ENCODE assay signal across 11 cellular contexts in the genomic region with DNA sequence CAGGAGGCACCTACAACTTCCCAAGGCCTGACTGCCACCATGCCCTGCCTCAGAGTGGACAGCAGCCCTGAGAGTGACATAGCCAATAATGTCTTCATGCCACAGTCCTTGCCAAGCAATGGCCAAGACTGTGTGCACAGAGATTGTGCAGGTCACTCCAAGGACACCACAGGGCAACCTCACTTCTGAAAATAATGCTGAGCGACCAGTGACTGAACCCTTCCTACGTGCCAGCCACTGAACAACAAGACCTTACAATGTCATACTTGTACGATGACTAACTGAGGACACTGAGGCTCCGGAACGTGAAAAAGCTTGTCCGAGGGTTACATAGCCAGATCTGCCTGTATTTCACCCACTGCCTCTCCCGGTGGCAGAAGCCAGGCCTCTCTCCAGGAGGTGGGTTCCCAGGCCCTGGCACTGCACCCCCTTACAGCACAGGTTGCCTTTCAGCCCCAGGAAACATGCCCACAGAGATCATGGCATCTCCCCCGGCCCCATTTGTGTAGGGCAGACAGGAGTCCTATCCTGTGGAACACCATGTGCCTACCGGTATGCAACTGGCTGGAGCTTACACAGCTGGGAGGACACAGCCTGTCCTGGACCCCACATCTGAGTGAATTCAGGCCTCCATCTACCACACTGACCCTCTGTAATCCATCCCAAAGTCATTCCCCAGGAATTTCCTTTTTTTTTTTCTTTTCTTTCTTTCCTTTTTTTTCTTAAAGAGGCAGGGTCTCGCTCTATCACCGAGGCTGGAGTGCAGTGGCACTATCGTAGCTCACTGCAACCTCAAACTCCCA.
DNase-seq lines count a peak whose midpoint lies in the region; ATAC-seq and TF ChIP-seq lines count a peak whose summit lies in the region.
"Had no signal": no experiment of that assay in that cellular context is flagged by ENCODE, and none has a peak within 500 bp of the region (broad histone marks: within the 10 kb centered on the region; RNA-seq: fewer than 3 reads in every experiment).

No MANE protein-coding gene starts in this region.

- peak; percentile 71 for DNase-seq in HFFc6
- peak; percentile 50 to 89 (median 81) for DNase-seq in adrenal gland
- DNase-seq in left ventricle myocardium inferior: no peak
- no peak for DNase-seq in thoracic aorta (ENCODE audit: low spot score)
- DNase-seq in H4 (ENCODE audit: low spot score): no peak
- DNase-seq: activated CD4-positive, alpha-beta T cell treated with anti-CD3 and anti-CD28 coated beads, Interleukin-2, amount 50 U/mL, for 48 hours; colonic mucosa; NCI-H1105 treated with DMSO at 0.1 percent for 48 hours; retina had no signal

- H3K27ac Mint-ChIP-seq in HFFc6: peak overlapping the region; percentile 87

- H3K4me3 ChIP-seq in adrenal gland (no peak overlapping the region), left ventricle myocardium inferior (no peak overlapping the region), thoracic aorta (peak overlapping the region; percentile 18)
- H3K4me3 ChIP-seq: colonic mucosa had no signal

- peaks cover 70% of the 10 kb centered on the region for H3K4me1 Mint-ChIP-seq in HFFc6 (ENCODE audit: low read depth)

- 68 to 82% (median 75%) methylated on average over 11 to 12 of the region's 12 CpGs for WGBS in adrenal gland, 4 donors

- no peaks in the 10 kb centered on the region for H3K36me3 ChIP-seq in adrenal gland (replicated peaks in 1 of 2)
- no peaks in the 10 kb centered on the region for H3K36me3 ChIP-seq in left ventricle myocardium inferior
- no peaks in the 10 kb centered on the region for H3K36me3 ChIP-seq in thoracic aorta
- H3K36me3 ChIP-seq: colonic mucosa had no signal

- TF ChIP-seq POLR2A in adrenal gland (IDR thresholded peaks at IDR 0.05): peak in 1 of 2 donors; percentile 47

- intact Hi-C loops in adrenal gland (cut with DNase I) (loop anchor here (10.0 kb wide), 2 partner anchors 135 to 145 kb away; no protein-coding TSS in a partner anchor), left ventricle myocardium inferior (cut with micrococcal nuclease) (loop anchor here (10.0 kb wide), 1 partner anchor 75 kb away; no protein-coding TSS in a partner anchor)

- H3K27me3 Mint-ChIP-seq in HFFc6 (ENCODE audit: insufficient read depth): no peaks in the 10 kb centered on the region; the same call in 1 of the 2 replicates

- TF ChIP-seq CTCF in HFFc6 (IDR thresholded peaks at IDR 0.05): no peak
- TF ChIP-seq CTCF in adrenal gland (IDR thresholded peaks at IDR 0.05): no peak
- TF ChIP-seq CTCF in left ventricle myocardium inferior (IDR thresholded peaks at IDR 0.05; ENCODE audit: borderline replicate concordance): no peak
- TF ChIP-seq CTCF in thoracic aorta (IDR thresholded peaks at IDR 0.05): no peak

- ATAC-seq in thoracic aorta (ENCODE audit: insufficient number of reproducible peaks, low FRiP score, low read depth) (peak; percentile 63), GM18858 (IDR thresholded peaks at IDR 0.05; ENCODE audit: unreplicated experiment) (no peak), HG03521 (IDR thresholded peaks at IDR 0.05; ENCODE audit: unreplicated experiment) (no peak)

- H3K9me3 ChIP-seq in adrenal gland (replicated peaks in 1 of 3): no peaks in the 10 kb centered on the region
- no peaks in the 10 kb centered on the region for H3K9me3 ChIP-seq in left ventricle myocardium inferior (replicated peaks)
- no peaks in the 10 kb centered on the region for H3K9me3 ChIP-seq in thoracic aorta
- H3K9me3 ChIP-seq: colonic mucosa had no signal

- H3K4me1 ChIP-seq in adrenal gland (replicated peaks in 1 of 2) (peaks cover 8 to 51% of the 10 kb centered on the region in 2 donors), left ventricle myocardium inferior (peaks cover 58% of the 10 kb centered on the region), thoracic aorta (ENCODE audit: control insufficient read depth in 1 of 2, low read depth in 2 of 2) (peaks cover 38 to 86% of the 10 kb centered on the region in 2 donors)
- H3K4me1 ChIP-seq: colonic mucosa had no signal

- H3K27me3 ChIP-seq in adrenal gland (no peaks in the 10 kb centered on the region), left ventricle myocardium inferior (ENCODE audit: low read depth) (no peaks in the 10 kb centered on the region), thoracic aorta (replicated peaks; ENCODE audit: insufficient read depth) (no peaks in the 10 kb centered on the region)
- H3K27me3 ChIP-seq: colonic mucosa had no signal

- peaks cover 4% of the 10 kb centered on the region; the same call in 1 of the 2 replicates for H3K36me3 Mint-ChIP-seq in HFFc6 (ENCODE audit: low read depth)

- no peaks in the 10 kb centered on the region for H3K9me3 Mint-ChIP-seq in HFFc6

- peak overlapping the region; percentile 46 for H3K4me3 Mint-ChIP-seq in HFFc6

- H3K27ac ChIP-seq in adrenal gland (peak overlapping the region in 4 of 5 donors; percentile 47 to 91 (median 68)), left ventricle myocardium inferior (replicated peaks) (peak overlapping the region; percentile 95), thoracic aorta (peak overlapping the region; percentile 81 to 82)

Comparison
In these comparisons a context has a peak if more than half of its experiments do, and no peak if none do; other contexts are left out.
1. DNase-seq: peak in HFFc6 (single experiment) and adrenal gland (7 of 7); none in left ventricle myocardium inferior (single experiment), thoracic aorta (single experiment) and H4 (single experiment).
2. Peak in every context shown above with its lines, with median percentiles within 50 percentile points of each other: H3K27ac ChIP-seq.